ENCODE assay signal across 8 cellular contexts in genomic region chr19:703651-704446, GRCh38. TPM values are rescaled to one million over a fixed set of nuclear protein-coding genes. Genes with fewer than 3 reads are reported as not detected.
DNase-seq lines count a peak whose midpoint lies in the region; ATAC-seq and TF ChIP-seq lines count a peak whose summit lies in the region.

No MANE protein-coding gene starts in this region.

- H3K27ac ChIP-seq in CD8-positive, alpha-beta memory T cell (ENCODE audit: low read depth, low read length), result peak overlapping the region; percentile 47
- H3K27ac ChIP-seq in right lobe of liver, result no peak overlapping the region

- DNase-seq in CD8-positive, alpha-beta memory T cell, result peak; percentile 37 to 67 (median 53)
- peak; percentile 98 for DNase-seq in Kasumi-1 (lab: John Stamatoyannopoulos, UW)
- DNase-seq in activated CD4-positive, CD25-positive, alpha-beta regulatory T cell treated with anti-CD3 and anti-CD28 coated beads, Interleukin-2, amount 50 U/mL, for 72 hours, result peak; percentile 72
- peak; percentile 44 to 52 for DNase-seq in central memory CD8-positive, alpha-beta T cell (ENCODE audit: low spot score in 2 of 2)
- peak; percentile 77 to 88 (median 87) for DNase-seq in right lobe of liver
- peak; percentile 37 for DNase-seq in stimulated activated CD8-positive, alpha-beta memory T cell treated with anti-CD3 and anti-CD28 coated beads, Interleukin-4, amount 100 ng/mL, for 24 hours (ENCODE audit: low read depth)

- H3K4me3 Mint-ChIP-seq in CD8-positive, alpha-beta memory T cell, result peak overlapping the region in 2 of 7 donors; percentile 23 to 37
- H3K4me3 Mint-ChIP-seq in central memory CD8-positive, alpha-beta T cell, result peak overlapping the region; percentile 52

- peaks cover 0 to 8% (median 0%) of the 10 kb centered on the region in 5 donors for H3K9me3 Mint-ChIP-seq in CD8-positive, alpha-beta memory T cell
- H3K9me3 Mint-ChIP-seq in central memory CD8-positive, alpha-beta T cell, result no peaks in the 10 kb centered on the region

- H3K4me1 Mint-ChIP-seq in CD8-positive, alpha-beta memory T cell, result peaks cover 3 to 20% (median 14%) of the 10 kb centered on the region in 3 donors
- no peaks in the 10 kb centered on the region for H3K4me1 Mint-ChIP-seq in central memory CD8-positive, alpha-beta T cell

- peak; percentile 41 for TF ChIP-seq POLR2A in right lobe of liver (IDR thresholded peaks at IDR 0.05)

- H3K4me1 ChIP-seq in CD8-positive, alpha-beta memory T cell (ENCODE audit: insufficient read depth, low read length), result peaks cover 7% of the 10 kb centered on the region
- no peaks in the 10 kb centered on the region for H3K4me1 ChIP-seq in right lobe of liver

- 4% methylated on average over 21 of the region's 50 CpGs for WGBS in right lobe of liver (ENCODE audit: insufficient coverage, low coverage, low lambda C conversion rate, missing lambda C conversion rate)

- POLR2A ChIA-PET in CD8-positive, alpha-beta memory T cell (lab: Charles Lee), result interaction anchor here (1.4 kb wide), 1 partner anchor 23 kb away, joined by 3 read pairs; no protein-coding TSS in a partner anchor

- H3K9me3 ChIP-seq in CD8-positive, alpha-beta memory T cell (ENCODE audit: low read length), result no peaks in the 10 kb centered on the region
- no peaks in the 10 kb centered on the region for H3K9me3 ChIP-seq in right lobe of liver

- peaks cover 31 to 36% of the 10 kb centered on the region in 2 donors for H3K27me3 Mint-ChIP-seq in CD8-positive, alpha-beta memory T cell
- H3K27me3 Mint-ChIP-seq in central memory CD8-positive, alpha-beta T cell, result peaks cover 31% of the 10 kb centered on the region

- peak overlapping the region in 1 of 8 donors; percentile 52 for H3K27ac Mint-ChIP-seq in CD8-positive, alpha-beta memory T cell
- no peak overlapping the region for H3K27ac Mint-ChIP-seq in central memory CD8-positive, alpha-beta T cell (ENCODE audit: low read depth)

- H3K27me3 ChIP-seq in CD8-positive, alpha-beta memory T cell (ENCODE audit: insufficient read depth, low read length, poor library complexity, severe bottlenecking), result peaks cover 8% of the 10 kb centered on the region
- H3K27me3 ChIP-seq in right lobe of liver, result no peaks in the 10 kb centered on the region

- no peak for TF ChIP-seq CTCF in right lobe of liver (IDR thresholded peaks at IDR 0.05)

- peak overlapping the region; percentile 25 for H3K4me3 ChIP-seq in CD8-positive, alpha-beta memory T cell (ENCODE audit: low read length)
- no peak overlapping the region for H3K4me3 ChIP-seq in right lobe of liver

- CTCF ChIA-PET in CD8-positive, alpha-beta memory T cell (lab: Charles Lee), result interaction anchor here (1.0 kb wide), 1 partner anchor 28 kb away, joined by 3 read pairs; no protein-coding TSS in a partner anchor

- no peaks in the 10 kb centered on the region for H3K36me3 ChIP-seq in CD8-positive, alpha-beta memory T cell (ENCODE audit: insufficient read depth, low read length)
- no peaks in the 10 kb centered on the region for H3K36me3 ChIP-seq in right lobe of liver

- H3K36me3 Mint-ChIP-seq in CD8-positive, alpha-beta memory T cell, result no peaks in the 10 kb centered on the region
- H3K36me3 Mint-ChIP-seq in central memory CD8-positive, alpha-beta T cell (ENCODE audit: insufficient read depth), result no peaks in the 10 kb centered on the region

- intact Hi-C loops in right lobe of liver (cut with DNase I), result no loop called here

- ATAC-seq in central memory CD8-positive, alpha-beta T cell (replicated peaks; ENCODE audit: extremely low read depth, poor library complexity, severe bottlenecking), result peak; percentile 61
- peak; percentile 82 to 88 (median 86) for ATAC-seq in right lobe of liver
- no peak for ATAC-seq in HG02610 (IDR thresholded peaks at IDR 0.05; ENCODE audit: unreplicated experiment)
- ATAC-seq in HG03439 (IDR thresholded peaks at IDR 0.05; ENCODE audit: unreplicated experiment), result no peak

RNA-seq across cellular contexts. Expression of gene PALM, which starts 4.9 kb away (rescaled TPM):
- total RNA-seq in CD8-positive, alpha-beta memory T cell, result not detected
- polyA plus RNA-seq in CD8-positive, alpha-beta memory T cell, result not detected
- 10 to 100 TPM in 2 of 6 experiments, 1 to 10 TPM in 4; 4.6 to 12.7 (median 7.1) TPM for total RNA-seq in right lobe of liver

RNA-seq across cellular contexts. Expression of gene PRSS57, which starts 8.6 kb away (rescaled TPM):
- not detected for total RNA-seq in CD8-positive, alpha-beta memory T cell
- not detected for polyA plus RNA-seq in CD8-positive, alpha-beta memory T cell
- under 1 TPM in 1 of 6 experiments, not detected in 5; 0.20 TPM for total RNA-seq in right lobe of liver

RNA-seq across cellular contexts. Expression of gene FSTL3, which starts 27.7 kb away (rescaled TPM):
- total RNA-seq in CD8-positive, alpha-beta memory T cell, result 1 to 10 TPM; 7.7 to 8.0 TPM
- polyA plus RNA-seq in CD8-positive, alpha-beta memory T cell, result 0.81 TPM
- total RNA-seq in right lobe of liver, result 10 to 100 TPM in 3 of 6 experiments, 1 to 10 TPM in 3; 4.2 to 18.7 (median 10.4) TPM

RNA-seq across cellular contexts. Expression of gene RNF126, which starts 40.8 kb away (rescaled TPM):
- total RNA-seq in CD8-positive, alpha-beta memory T cell, result 10 to 100 TPM; 89.6 to 95.5 TPM
- polyA plus RNA-seq in CD8-positive, alpha-beta memory T cell, result 100.0 TPM
- total RNA-seq in right lobe of liver, result 10 to 100 TPM; 18.3 to 85.0 (median 28.8) TPM

RNA-seq across cellular contexts. Expression of gene MISP, which starts 47.1 kb away (rescaled TPM):
- not detected for total RNA-seq in CD8-positive, alpha-beta memory T cell
- polyA plus RNA-seq in CD8-positive, alpha-beta memory T cell, result not detected
- under 1 TPM in 1 of 6 experiments, not detected in 5; 0.09 TPM for total RNA-seq in right lobe of liver

Comparison
In these comparisons a context has a peak if more than half of its experiments do, and no peak if none do; other contexts are left out.
1. DNase-seq: peak in every context shown above with its lines; median percentile 98 in Kasumi-1; 87 in right lobe of liver; 72 in activated CD4-positive, CD25-positive, alpha-beta regulatory T cell treated with anti-CD3 and anti-CD28 coated beads, Interleukin-2, amount 50 U/mL, for 72 hours; 53 in CD8-positive, alpha-beta memory T cell; 48 in central memory CD8-positive, alpha-beta T cell; 37 in stimulated activated CD8-positive, alpha-beta memory T cell treated with anti-CD3 and anti-CD28 coated beads, Interleukin-4, amount 100 ng/mL, for 24 hours.
2. ATAC-seq: peak in central memory CD8-positive, alpha-beta T cell (single experiment) and right lobe of liver (4 of 4); none in HG02610 (single experiment) and HG03439 (single experiment).
3. RNA of gene PALM, which starts 4.9 kb away (total RNA-seq): 4.6 to 12.7 TPM in right lobe of liver; not detected in CD8-positive, alpha-beta memory T cell; every median in the first group is over 4 times any median in the second.